17 cellular contexts compared by ENCODE assay signal in genomic region chr14:65566820-65567522, GRCh38.
DNase-seq lines count a peak whose midpoint lies in the region; ATAC-seq and TF ChIP-seq lines count a peak whose summit lies in the region.
"Had no signal": no experiment of that assay in that cellular context is flagged by ENCODE, and none has a peak within 500 bp of the region (broad histone marks: within the 10 kb centered on the region; RNA-seq: fewer than 3 reads in every experiment).

No MANE protein-coding gene starts in this region.

- DNase-seq in MCF 10A (ENCODE audit: unreplicated experiment), result peak; percentile 14
- no peak for DNase-seq in breast epithelium (ENCODE audit: low spot score in 2 of 2)
- no peak for DNase-seq in T-helper 2 cell treated with Interferon-gamma antibody and Interleukin-4, amounts not matched to agents 5 μg/mL and 100 μg/mL, for 36 hours (ENCODE audit: low spot score)
- DNase-seq in immature natural killer cell, result peak in 1 of 3 donors; percentile 1
- no peak for DNase-seq in WERI-Rb-1
- DNase-seq in suprapubic skin (ENCODE audit: low spot score in 2 of 2), result no peak
- no peak for DNase-seq in mesenteric fat pad (ENCODE audit: low spot score)
- DNase-seq: activated gamma-delta T cell; Calu3; effector CD4-positive, alpha-beta T cell; HCEC 1CT; Kasumi-1; mesendoderm; NCI-H1694 treated with DMSO at 0.1 percent for 48 hours; NCI-H524 treated with DMSO at 0.1 percent for 48 hours had no signal

- H3K4me3 ChIP-seq in breast epithelium (no peak overlapping the region), WERI-Rb-1 (ENCODE audit: low read depth, low read length) (no peak overlapping the region), suprapubic skin (no peak overlapping the region)

- H3K36me3 Mint-ChIP-seq in MCF 10A (ENCODE audit: insufficient read depth, unreplicated experiment) (peaks cover 7% of the 10 kb centered on the region), immature natural killer cell (peaks cover 11 to 18% (median 13%) of the 10 kb centered on the region in 3 donors)
- H3K36me3 Mint-ChIP-seq in T-helper 2 cell treated with Interferon-gamma antibody and Interleukin-4, amounts not matched to agents 5 μg/mL and 100 μg/mL, for 36 hours (ENCODE audit: low read depth), result peaks cover 66% of the 10 kb centered on the region

- H3K27ac ChIP-seq in breast epithelium (no peak overlapping the region), WERI-Rb-1 (no peak overlapping the region), suprapubic skin (no peak overlapping the region)

- no peak for TF ChIP-seq EP300 in suprapubic skin (IDR thresholded peaks at IDR 0.05)

- H3K9me3 ChIP-seq in breast epithelium (no peaks in the 10 kb centered on the region), WERI-Rb-1 (ENCODE audit: severe bottlenecking) (no peaks in the 10 kb centered on the region), suprapubic skin (no peaks in the 10 kb centered on the region)

- no peak for ATAC-seq in GM21526 (IDR thresholded peaks at IDR 0.05; ENCODE audit: low FRiP score, unreplicated experiment)
- ATAC-seq: Panc1 had no signal

- no peaks in the 10 kb centered on the region for H3K27me3 ChIP-seq in breast epithelium
- no peaks in the 10 kb centered on the region for H3K27me3 ChIP-seq in WERI-Rb-1 (ENCODE audit: insufficient read depth, low read depth, severe bottlenecking)
- H3K27me3 ChIP-seq in suprapubic skin, result no peaks in the 10 kb centered on the region

- H3K4me1 ChIP-seq in breast epithelium (no peaks in the 10 kb centered on the region), suprapubic skin (no peaks in the 10 kb centered on the region)

- TF ChIP-seq POLR2A in breast epithelium (IDR thresholded peaks at IDR 0.05), result no peak
- no peak for TF ChIP-seq POLR2A in suprapubic skin (IDR thresholded peaks at IDR 0.05)

- CTCF ChIA-PET in MCF 10A (lab: Yijun Ruan, JAX), result no interaction called here

- H3K4me1 Mint-ChIP-seq in MCF 10A (ENCODE audit: insufficient read depth, unreplicated experiment), result peaks cover 11% of the 10 kb centered on the region
- H3K4me1 Mint-ChIP-seq in T-helper 2 cell treated with Interferon-gamma antibody and Interleukin-4, amounts not matched to agents 5 μg/mL and 100 μg/mL, for 36 hours (ENCODE audit: low read depth), result peaks cover 24% of the 10 kb centered on the region
- peaks cover 9 to 46% of the 10 kb centered on the region in 2 donors for H3K4me1 Mint-ChIP-seq in immature natural killer cell

- H3K27ac Mint-ChIP-seq in MCF 10A (ENCODE audit: low read depth, unreplicated experiment) (peak overlapping the region; percentile 8), immature natural killer cell (peak overlapping the region in 4 of 6 donors; percentile 10 to 51 (median 32))
- peak overlapping the region; percentile 3 for H3K27ac Mint-ChIP-seq in T-helper 2 cell treated with Interferon-gamma antibody and Interleukin-4, amounts not matched to agents 5 μg/mL and 100 μg/mL, for 36 hours

- intact Hi-C loops in MCF 10A (cut with micrococcal nuclease) (no loop called here), breast epithelium (cut with DNase I; ENCODE audit: low total_unique reads) (no loop called here)

- H3K36me3 ChIP-seq in breast epithelium (no peaks in the 10 kb centered on the region), WERI-Rb-1 (no peaks in the 10 kb centered on the region), suprapubic skin (no peaks in the 10 kb centered on the region)

- no TSS peak for BruUV-seq in MCF 10A (replicated peaks; lab: Mats Ljungman, UMichigan)

- peaks cover 7% of the 10 kb centered on the region for H3K9me3 Mint-ChIP-seq in MCF 10A (ENCODE audit: unreplicated experiment)
- peaks cover 7% of the 10 kb centered on the region for H3K9me3 Mint-ChIP-seq in T-helper 2 cell treated with Interferon-gamma antibody and Interleukin-4, amounts not matched to agents 5 μg/mL and 100 μg/mL, for 36 hours
- no peaks in the 10 kb centered on the region for H3K9me3 Mint-ChIP-seq in immature natural killer cell

- H3K27me3 Mint-ChIP-seq in MCF 10A (ENCODE audit: insufficient read depth, unreplicated experiment), result no peaks in the 10 kb centered on the region
- no peaks in the 10 kb centered on the region for H3K27me3 Mint-ChIP-seq in T-helper 2 cell treated with Interferon-gamma antibody and Interleukin-4, amounts not matched to agents 5 μg/mL and 100 μg/mL, for 36 hours (ENCODE audit: low read depth)
- H3K27me3 Mint-ChIP-seq in immature natural killer cell (ENCODE audit: low read depth in 3 of 3), result peaks cover 0 to 3% (median 2%) of the 10 kb centered on the region in 3 donors

- 90% methylated on average over 5 of the region's 5 CpGs for WGBS in suprapubic skin

- POLR2A ChIA-PET in MCF 10A (lab: Yijun Ruan, JAX), result no interaction called here

- no peak overlapping the region for H3K4me3 Mint-ChIP-seq in MCF 10A (ENCODE audit: unreplicated experiment)
- no peak overlapping the region for H3K4me3 Mint-ChIP-seq in T-helper 2 cell treated with Interferon-gamma antibody and Interleukin-4, amounts not matched to agents 5 μg/mL and 100 μg/mL, for 36 hours
- no peak overlapping the region for H3K4me3 Mint-ChIP-seq in immature natural killer cell

- TF ChIP-seq CTCF in MCF 10A (IDR thresholded peaks at IDR 0.05; ENCODE audit: unreplicated experiment) (no peak), breast epithelium (IDR thresholded peaks at IDR 0.05) (no peak), WERI-Rb-1 (IDR thresholded peaks at IDR 0.05; ENCODE audit: low read depth, low read length) (no peak), suprapubic skin (IDR thresholded peaks at IDR 0.05) (no peak)
